Comparison of ENCODE assay signal across 8 cellular contexts in the genomic region with DNA sequence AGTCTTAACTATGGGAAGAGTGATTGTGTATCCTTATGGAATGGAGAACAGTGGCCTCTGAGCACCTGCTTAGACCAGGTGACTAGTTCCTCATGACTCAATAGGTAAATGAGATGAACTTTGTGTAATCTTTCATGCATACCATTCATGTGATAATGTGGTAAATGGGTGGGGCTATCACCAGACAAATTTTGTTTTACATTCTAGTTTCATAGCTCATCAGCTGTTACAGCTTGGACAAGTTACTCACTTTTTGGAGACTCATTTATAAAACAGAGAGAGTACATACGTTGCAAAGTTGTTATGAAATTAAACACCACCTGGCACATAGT.
DNase-seq lines count a peak whose midpoint lies in the region; ATAC-seq and TF ChIP-seq lines count a peak whose summit lies in the region.

No MANE protein-coding gene starts in this region.

- no peak overlapping the region for H3K4me3 ChIP-seq in GM12865 (ENCODE audit: low read depth, low read length)

- ATAC-seq in GM21423 (IDR thresholded peaks at IDR 0.05; ENCODE audit: unreplicated experiment): peak; percentile 45
- peak; percentile 29 for ATAC-seq in HG03442 (IDR thresholded peaks at IDR 0.05; ENCODE audit: unreplicated experiment)

- TF ChIP-seq CTCF in GM12865 (IDR thresholded peaks at IDR 0.05; ENCODE audit: insufficient read depth, low read depth, low read length, missing control alignments): no peak

- DNase-seq in GM12865 (ENCODE audit: low read depth) (peak; percentile 21), germinal center (ENCODE audit: low spot score) (peak; percentile 20), NCI-H1417 treated with DMSO at 0.1 percent for 48 hours (lab: John Stamatoyannopoulos, UW) (no peak), SKM-1 treated with dmso at 0.1 percent for 144 hours (lab: John Stamatoyannopoulos, UW; ENCODE audit: unreplicated experiment) (no peak), GDM1 (lab: John Stamatoyannopoulos, UW) (no peak)
- DNase-seq in stimulated activated CD4-positive, alpha-beta T cell treated with anti-CD3 and anti-CD28 coated beads, Interleukin-2, amount 100 ng/mL, for 24 hours: no peak

Comparison
In these comparisons a context has a peak if more than half of its experiments do, and no peak if none do; other contexts are left out.
1. DNase-seq: peak in GM12865 (single experiment) and germinal center (single experiment); none in NCI-H1417 treated with DMSO at 0.1 percent for 48 hours (single experiment), stimulated activated CD4-positive, alpha-beta T cell treated with anti-CD3 and anti-CD28 coated beads, Interleukin-2, amount 100 ng/mL, for 24 hours (0 of 2), SKM-1 treated with dmso at 0.1 percent for 144 hours (single experiment) and GDM1 (single experiment).